11 cellular contexts compared by ENCODE assay signal in the genomic region with DNA sequence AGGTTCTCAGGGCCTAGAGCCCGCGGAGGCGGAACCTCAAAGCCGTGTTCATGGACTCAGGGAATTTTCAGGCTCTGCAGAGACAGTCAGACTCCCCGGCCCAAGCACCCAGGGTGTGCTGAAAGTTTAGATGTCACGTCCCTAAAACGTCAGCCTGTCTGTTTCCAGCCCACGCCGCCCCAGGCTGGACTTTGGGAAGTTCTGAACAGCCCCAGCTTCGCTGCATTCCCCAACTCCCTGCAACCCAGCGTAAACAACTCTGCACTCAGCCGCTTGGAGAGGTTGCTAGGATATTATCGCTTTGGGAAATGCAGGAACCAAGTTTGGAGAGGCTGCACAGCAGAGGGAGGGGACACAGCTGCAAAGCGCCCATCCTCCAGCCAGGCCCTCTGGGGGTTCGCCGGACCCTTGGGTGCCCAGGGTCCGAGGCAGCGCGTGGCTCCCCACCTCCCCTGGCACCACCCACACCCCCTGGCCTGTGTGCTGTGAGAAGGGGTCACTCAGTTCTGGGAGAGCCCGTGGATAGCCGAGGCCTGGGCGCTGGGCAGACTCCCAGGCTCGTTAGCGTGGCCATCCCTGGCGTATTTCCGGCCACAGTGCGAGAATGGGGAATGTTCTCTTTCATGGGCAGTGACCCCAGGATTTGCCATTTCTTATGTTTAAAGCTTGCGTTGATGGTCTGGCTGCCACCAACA.
DNase-seq lines count a peak whose midpoint lies in the region; ATAC-seq and TF ChIP-seq lines count a peak whose summit lies in the region.
"Had no signal": no experiment of that assay in that cellular context is flagged by ENCODE, and none has a peak within 500 bp of the region (broad histone marks: within the 10 kb centered on the region; RNA-seq: fewer than 3 reads in every experiment).

No MANE protein-coding gene starts in this region.

- H3K4me3 ChIP-seq in lower leg skin (ENCODE audit: low read depth, poor library complexity, severe bottlenecking), result no peak overlapping the region

- TF ChIP-seq POLR2A in lower leg skin (IDR thresholded peaks at IDR 0.05), result no peak

- H3K36me3 Mint-ChIP-seq in activated naive CD4-positive, alpha-beta T cell treated with anti-CD3 and anti-CD28 coated beads, Interleukin-2, amount 10 ng/mL, durations not matched to agents 7 days and 5 days, result no peaks in the 10 kb centered on the region
- no peaks in the 10 kb centered on the region for H3K36me3 Mint-ChIP-seq in osteocyte (ENCODE audit: unreplicated experiment)

- H3K27ac Mint-ChIP-seq in activated naive CD4-positive, alpha-beta T cell treated with anti-CD3 and anti-CD28 coated beads, Interleukin-2, amount 10 ng/mL, durations not matched to agents 7 days and 5 days, result no peak overlapping the region
- no peak overlapping the region for H3K27ac Mint-ChIP-seq in osteocyte (ENCODE audit: unreplicated experiment)

- CTCF ChIA-PET in activated naive CD4-positive, alpha-beta T cell treated with anti-CD3 and anti-CD28 coated beads, Interleukin-2, amount 10 ng/mL, durations not matched to agents 7 days and 5 days (lab: Charles Lee), result no interaction called here

- peak; percentile 95 for ATAC-seq in left ventricle myocardium superior
- no peak for ATAC-seq in GM21786 (IDR thresholded peaks at IDR 0.05; ENCODE audit: unreplicated experiment)

- DNase-seq in activated naive CD4-positive, alpha-beta T cell treated with anti-CD3 and anti-CD28 coated beads, Interleukin-2, amount 50 U/mL, for 16 hours, result peak; percentile 4
- DNase-seq in activated naive CD4-positive, alpha-beta T cell treated with anti-CD3 and anti-CD28 coated beads, Interleukin-2, amount 10 ng/mL, durations not matched to agents 7 days and 5 days, result no peak
- DNase-seq in left ventricle myocardium superior (peak; percentile 80), posterior vena cava (ENCODE audit: low spot score) (peak; percentile 93), lower leg skin (ENCODE audit: low spot score in 2 of 2) (no peak), osteocyte (ENCODE audit: extremely low spot score, unreplicated experiment) (no peak), nucleus accumbens (lab: John Stamatoyannopoulos, UW) (no peak)
- DNase-seq: 8988T; activated CD4-positive, CD25-positive, alpha-beta regulatory T cell; DMS79 had no signal

- 48 to 60% methylated on average over 27 to 28 of the region's 28 CpGs for WGBS in lower leg skin, 2 donors

- TF ChIP-seq CTCF in lower leg skin (IDR thresholded peaks at IDR 0.05) (no peak), osteocyte (IDR thresholded peaks at IDR 0.05) (no peak)

- H3K9me3 Mint-ChIP-seq in activated naive CD4-positive, alpha-beta T cell treated with anti-CD3 and anti-CD28 coated beads, Interleukin-2, amount 10 ng/mL, durations not matched to agents 7 days and 5 days, result no peaks in the 10 kb centered on the region
- no peaks in the 10 kb centered on the region for H3K9me3 Mint-ChIP-seq in osteocyte (ENCODE audit: unreplicated experiment)

- intact Hi-C loops in left ventricle myocardium superior (cut with micrococcal nuclease), result no loop called here
- intact Hi-C loops in posterior vena cava (cut with DNase I), result no loop called here
- intact Hi-C loops in lower leg skin (cut with DNase I; ENCODE audit: low total_unique reads), result no loop called here

- peaks cover 9% of the 10 kb centered on the region for H3K27me3 Mint-ChIP-seq in activated naive CD4-positive, alpha-beta T cell treated with anti-CD3 and anti-CD28 coated beads, Interleukin-2, amount 10 ng/mL, durations not matched to agents 7 days and 5 days
- H3K27me3 Mint-ChIP-seq in osteocyte (ENCODE audit: unreplicated experiment), result peaks cover 32% of the 10 kb centered on the region

- no peaks in the 10 kb centered on the region for H3K4me1 Mint-ChIP-seq in activated naive CD4-positive, alpha-beta T cell treated with anti-CD3 and anti-CD28 coated beads, Interleukin-2, amount 10 ng/mL, durations not matched to agents 7 days and 5 days
- no peaks in the 10 kb centered on the region for H3K4me1 Mint-ChIP-seq in osteocyte (ENCODE audit: unreplicated experiment)

- no peak overlapping the region for H3K4me3 Mint-ChIP-seq in activated naive CD4-positive, alpha-beta T cell treated with anti-CD3 and anti-CD28 coated beads, Interleukin-2, amount 10 ng/mL, durations not matched to agents 7 days and 5 days
- no peak overlapping the region for H3K4me3 Mint-ChIP-seq in osteocyte (ENCODE audit: unreplicated experiment)

Comparison
In these comparisons a context has a peak if more than half of its experiments do, and no peak if none do; other contexts are left out.
1. DNase-seq: peak in activated naive CD4-positive, alpha-beta T cell treated with anti-CD3 and anti-CD28 coated beads, Interleukin-2, amount 50 U/mL, for 16 hours (single experiment), left ventricle myocardium superior (single experiment) and posterior vena cava (single experiment); none in activated naive CD4-positive, alpha-beta T cell treated with anti-CD3 and anti-CD28 coated beads, Interleukin-2, amount 10 ng/mL, durations not matched to agents 7 days and 5 days (single experiment), lower leg skin (0 of 2), osteocyte (single experiment) and nucleus accumbens (0 of 56).